ENCODE assay signal across 8 cellular contexts in the genomic region with DNA sequence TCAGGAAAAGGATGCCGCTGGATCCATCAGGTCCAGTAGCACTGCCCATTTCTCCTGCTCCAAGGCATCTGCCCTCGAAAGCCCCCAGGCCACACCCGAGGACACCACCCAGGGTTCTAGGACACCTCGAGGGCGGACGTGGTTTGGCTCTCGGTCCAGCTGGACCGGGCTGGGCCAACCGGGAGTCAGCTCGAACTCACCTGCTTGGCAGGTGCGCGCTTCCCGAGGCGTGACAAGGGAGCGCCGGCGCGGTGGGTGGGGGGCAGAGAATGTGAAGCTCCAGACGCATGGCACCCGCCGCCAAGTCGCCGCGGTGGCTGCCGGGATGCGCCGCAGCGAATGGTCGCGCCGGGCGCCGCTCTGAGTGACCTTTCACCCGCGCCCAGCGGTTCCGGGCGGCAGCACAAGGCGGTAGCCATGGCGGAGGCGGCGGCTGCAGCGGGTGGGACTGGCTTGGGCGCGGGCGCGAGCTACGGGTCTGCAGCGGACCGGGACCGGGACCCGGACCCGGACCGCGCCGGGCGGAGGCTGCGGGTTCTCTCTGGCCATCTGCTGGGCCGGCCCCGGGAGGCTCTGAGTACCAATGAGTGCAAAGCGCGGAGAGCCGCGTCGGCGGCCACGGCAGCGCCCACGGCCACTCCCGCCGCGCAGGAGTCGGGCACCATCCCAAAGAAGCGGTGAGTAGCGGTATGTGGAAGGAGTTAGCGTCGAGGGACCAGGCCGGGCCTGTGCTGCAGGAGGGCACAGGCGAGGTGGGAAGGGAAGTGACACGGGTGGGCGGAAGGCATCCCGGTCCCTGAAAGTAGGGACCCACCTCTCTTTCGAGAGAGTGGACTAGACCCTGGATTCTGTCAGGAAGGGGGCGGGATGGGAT. TPM values are rescaled to one million over a fixed set of nuclear protein-coding genes. Genes with fewer than 3 reads are reported as not detected.
DNase-seq lines count a peak whose midpoint lies in the region; ATAC-seq lines count a peak whose summit lies in the region.

AGPS (plus strand) TSS at position 401 of the 874 bp plus-strand sequence; CDS start at position 418, 17 bp downstream.

- peak in 13 of 14 donors; percentile 14 to 83 (median 64) for DNase-seq in C1 segment of cervical spinal cord (lab: John Stamatoyannopoulos, UW)
- DNase-seq in GM19240 (ENCODE audit: insufficient read length, low spot score), result peak; percentile 47
- peak; percentile 20 for DNase-seq in NCI-H82 treated with DMSO at 0.1 percent for 48 hours (lab: John Stamatoyannopoulos, UW; ENCODE audit: unreplicated experiment)
- DNase-seq in stimulated activated CD8-positive, alpha-beta memory T cell treated with anti-CD3 and anti-CD28 coated beads, Interleukin-15, amount 100 ng/mL, for 4 hours (ENCODE audit: low read depth in 2 of 2), result peak; percentile 51 to 62

- POLR2A ChIA-PET in activated CD8-positive, alpha-beta memory T cell treated with anti-CD3 and anti-CD28 coated beads for 36 hours (lab: Charles Lee), result interaction anchor here (0.5 to 1.8 kb wide), 9 partner anchors 14 to 681 kb away, joined by 3 to 6 read pairs (median 3); partner anchors contain the start of gene NFE2L2

- H3K9me3 ChIP-seq in endocrine pancreas (ENCODE audit: control insufficient read depth, low read length) (no peaks in the 10 kb centered on the region), mesodermal cell (ENCODE audit: control insufficient read depth, low read length) (no peaks in the 10 kb centered on the region)

- peaks cover 4% of the 10 kb centered on the region for H3K4me1 ChIP-seq in endocrine pancreas (ENCODE audit: control insufficient read depth, insufficient read depth, low read length)
- peaks cover 13% of the 10 kb centered on the region for H3K4me1 ChIP-seq in mesodermal cell (ENCODE audit: control insufficient read depth, insufficient read depth, low read length, poor library complexity, severe bottlenecking)

- CTCF ChIA-PET in activated CD8-positive, alpha-beta memory T cell treated with anti-CD3 and anti-CD28 coated beads for 36 hours (lab: Charles Lee), result interaction anchor here (1.1 to 1.7 kb wide), 5 partner anchors 12 to 578 kb away, joined by 3 to 6 read pairs (median 3); no protein-coding TSS in a partner anchor

- WGBS in mesodermal cell (ENCODE audit: insufficient coverage in 2 of 2), 2 experiments, result 1% methylated on average over 58 to 68 of the region's 84 CpGs

- H3K36me3 ChIP-seq in endocrine pancreas (ENCODE audit: control insufficient read depth, insufficient read depth, low read length) (no peaks in the 10 kb centered on the region), mesodermal cell (ENCODE audit: control insufficient read depth, insufficient read depth, low read length) (no peaks in the 10 kb centered on the region)

- H3K27me3 ChIP-seq in endocrine pancreas (ENCODE audit: control insufficient read depth, insufficient read depth, low read length), result no peaks in the 10 kb centered on the region

- no peak within 1 kb of the TSS for H3K27ac ChIP-seq in mesodermal cell (ENCODE audit: low read depth, low read length, severe bottlenecking)

- peak within 1 kb of the TSS; percentile 79 for H3K4me3 ChIP-seq in endocrine pancreas (ENCODE audit: control insufficient read depth, insufficient read depth, low read length)
- H3K4me3 ChIP-seq in mesodermal cell (ENCODE audit: extremely low read depth, insufficient read depth, low read length, poor library complexity, severe bottlenecking), result peak within 1 kb of the TSS; percentile 93

- ATAC-seq in HG03457 (IDR thresholded peaks at IDR 0.05; ENCODE audit: unreplicated experiment), result peak; percentile 82

- peak within 1 kb of the TSS; percentile 84 for H3K9ac ChIP-seq in endocrine pancreas (ENCODE audit: control insufficient read depth, insufficient read depth, low read length)

RNA-seq across cellular contexts. Expression of gene AGPS, which starts in this region (rescaled TPM):
- total RNA-seq in activated CD8-positive, alpha-beta memory T cell treated with anti-CD3 and anti-CD28 coated beads for 36 hours, result 10 to 100 TPM; 64.8 to 69.7 TPM
- 27.7 TPM for polyA plus RNA-seq in mesodermal cell (2013, experiment 1 of 2)
- 24.0 TPM for polyA plus RNA-seq in mesodermal cell (2013, experiment 2 of 2)
